22 cellular contexts compared by ENCODE assay signal in the genomic region with DNA sequence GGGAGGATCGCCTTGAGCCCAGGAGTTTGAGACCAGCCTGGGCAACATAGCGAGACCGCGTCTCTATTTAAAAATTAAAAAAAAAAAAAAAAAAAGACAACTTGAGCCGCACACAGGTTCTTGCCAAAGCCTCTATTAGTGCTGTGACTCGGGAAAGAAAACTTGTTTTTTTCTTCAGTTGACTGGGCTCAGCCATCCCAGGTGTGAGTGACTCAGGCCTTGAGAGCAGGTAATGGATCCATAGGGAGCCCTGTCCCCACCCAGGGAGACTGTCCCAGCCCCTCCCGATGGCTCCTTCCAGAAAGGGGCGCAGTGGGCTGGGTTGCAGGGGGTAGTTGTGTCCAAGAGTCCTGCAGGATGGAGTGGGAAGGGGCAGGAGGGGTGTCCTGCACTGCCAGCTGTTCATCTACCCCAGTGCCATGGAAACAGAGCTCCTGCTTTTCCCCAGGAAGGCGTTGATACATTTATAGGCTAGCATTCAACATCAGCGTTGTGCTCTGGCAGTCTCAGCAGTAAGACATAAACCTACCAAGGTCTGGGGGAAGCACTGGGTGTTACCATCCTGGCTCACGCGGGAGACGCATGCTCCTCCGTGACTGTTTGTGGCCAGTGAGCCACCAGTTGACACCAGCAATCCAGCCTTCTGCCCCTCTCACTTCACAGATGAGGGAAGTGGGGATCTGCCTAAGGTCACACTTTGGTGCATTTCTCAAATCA.
A peak's percentile ranks its signal among the peaks of the same experiment; 100 is the strongest.
DNase-seq lines count a peak whose midpoint lies in the region; ATAC-seq and TF ChIP-seq lines count a peak whose summit lies in the region.
"Had no signal": no experiment of that assay in that cellular context is flagged by ENCODE, and none has a peak within 500 bp of the region (broad histone marks: within the 10 kb centered on the region; RNA-seq: fewer than 3 reads in every experiment).

No MANE protein-coding gene starts in this region.

- ATAC-seq in HCT116 (no peak), PC-3 (no peak), GM19023 (IDR thresholded peaks at IDR 0.05; ENCODE audit: unreplicated experiment) (no peak)
- ATAC-seq: activated CD8-positive, alpha-beta memory T cell treated with anti-CD3 and anti-CD28 coated beads, Interleukin-2, amount 10 ng/mL, durations not matched to agents 7 days and 5 days; effector memory CD8-positive, alpha-beta T cell; pancreas; stimulated activated naive CD8-positive, alpha-beta T cell treated with anti-CD3 and anti-CD28 coated beads, Interleukin-15, Interleukin-2, amounts not matched to agents 100 U/mL and 50 U/mL, for 24 hours had no signal

- H3K4me1 ChIP-seq in HCT116 (ENCODE audit: control insufficient read depth in 1 of 2, insufficient read depth in 2 of 2, low read length in 2 of 2) = peaks cover 64 to 87% of the 10 kb centered on the region in 2 experiments
- peaks cover 37% of the 10 kb centered on the region for H3K4me1 ChIP-seq in PC-3 (ENCODE audit: insufficient read depth, low read length)
- peaks cover 34% of the 10 kb centered on the region for H3K4me1 ChIP-seq in hepatocyte (ENCODE audit: insufficient read depth)
- H3K4me1 ChIP-seq in sigmoid colon = peaks cover 0 to 98% (median 83%) of the 10 kb centered on the region in 4 donors

- H3K27ac ChIP-seq in HCT116 (ENCODE audit: low read depth, low read length) = no peak overlapping the region
- peak overlapping the region; percentile 98 for H3K27ac ChIP-seq in PC-3 (ENCODE audit: low read length)
- peak overlapping the region; percentile 75 for H3K27ac ChIP-seq in hepatocyte
- peak overlapping the region; percentile 23 to 93 (median 84) for H3K27ac ChIP-seq in sigmoid colon
- H3K27ac ChIP-seq: pancreas had no signal

- CTCF ChIA-PET in HCT116 (lab: Charles Lee) = no interaction called here
- CTCF ChIA-PET in PC-3 (lab: Charles Lee) = no interaction called here

- TF ChIP-seq RAD21 in HCT116 (IDR thresholded peaks at IDR 0.05; ENCODE audit: low read depth) = no peak

- H3K36me3 ChIP-seq in HCT116 (ENCODE audit: control insufficient read depth in 1 of 2, insufficient read depth in 2 of 2, low read length in 2 of 2) (no peaks in the 10 kb centered on the region), PC-3 (ENCODE audit: low read depth, low read length) (no peaks in the 10 kb centered on the region), hepatocyte (replicated peaks; ENCODE audit: insufficient read depth, low read depth) (no peaks in the 10 kb centered on the region), sigmoid colon (no peaks in the 10 kb centered on the region)
- H3K36me3 ChIP-seq: pancreas had no signal

- H3K9me3 ChIP-seq in HCT116 (ENCODE audit: control insufficient read depth in 1 of 2, insufficient read depth in 1 of 2, low read depth in 1 of 2, low read length in 2 of 2) (no peaks in the 10 kb centered on the region), PC-3 (ENCODE audit: low read length) (no peaks in the 10 kb centered on the region), hepatocyte (ENCODE audit: low read depth) (no peaks in the 10 kb centered on the region), sigmoid colon (no peaks in the 10 kb centered on the region)
- H3K9me3 ChIP-seq: pancreas had no signal

- TF ChIP-seq CTCF in HCT116 (IDR thresholded peaks at IDR 0.05 in 2 of 3, conservative IDR thresholded peaks at IDR 0.05 in 1 of 3; ENCODE audit: borderline replicate concordance in 1 of 3, insufficient read depth in 1 of 3, low read depth in 2 of 3, low read length in 2 of 3) = no peak
- TF ChIP-seq CTCF in PC-3 (conservative IDR thresholded peaks at IDR 0.05; ENCODE audit: low read depth, low read length) = no peak
- TF ChIP-seq CTCF in hepatocyte (IDR thresholded peaks at IDR 0.05; ENCODE audit: poor library complexity) = no peak
- no peak for TF ChIP-seq CTCF in sigmoid colon (IDR thresholded peaks at IDR 0.05)

- POLR2A ChIA-PET in HCT116 (lab: Charles Lee) = interaction anchor here (0.5 kb wide), 1 partner anchor 549 kb away, joined by 3 read pairs; no protein-coding TSS in a partner anchor
- POLR2A ChIA-PET in PC-3 (lab: Charles Lee; ENCODE audit: unreplicated experiment) = no interaction called here

- peaks cover 5% of the 10 kb centered on the region for H3F3A ChIP-seq in PC-3 (ENCODE audit: low read length, unreplicated experiment)

- DNase-seq in HCT116 (ENCODE audit: low read depth, low spot score) = no peak
- peak; percentile 9 for DNase-seq in PC-3
- DNase-seq in hepatocyte (ENCODE audit: low spot score) = no peak
- DNase-seq in sigmoid colon = peak; percentile 78
- no peak for DNase-seq in DMS53 (lab: John Stamatoyannopoulos, UW)
- no peak for DNase-seq in mucosa of gallbladder (ENCODE audit: low spot score)
- DNase-seq in islet precursor cell = no peak
- DNase-seq: activated CD4-positive, alpha-beta T cell treated with anti-CD3 and anti-CD28 coated beads, Interleukin-2, amount 10 ng/mL, durations not matched to agents 24 days and 14 days; activated CD8-positive, alpha-beta memory T cell treated with anti-CD3 and anti-CD28 coated beads, Interleukin-2, amount 10 ng/mL, durations not matched to agents 7 days and 5 days; CD8-positive, alpha-beta memory T cell; DMS79 treated with DMSO at 0.1 percent for 48 hours; effector memory CD8-positive, alpha-beta T cell; head of caudate nucleus; mammary epithelial cell; naive B cell; NCI-H1436; NCI-H524 treated with DMSO at 0.1 percent for 48 hours; OCI-M1; pancreas; stimulated activated CD4-positive, alpha-beta T cell treated with anti-CD3 and anti-CD28 coated beads, Interleukin-2, amount 100 ng/mL, for 48 hours; stimulated activated naive CD8-positive, alpha-beta T cell treated with anti-CD3 and anti-CD28 coated beads, Interleukin-15, Interleukin-2, amounts not matched to agents 100 U/mL and 50 U/mL, for 24 hours had no signal

- BruUV-seq in HCT116 (replicated peaks; lab: Mats Ljungman, UMichigan) (no TSS peak), PC-3 (replicated peaks; lab: Mats Ljungman, UMichigan) (no TSS peak)

- TF ChIP-seq EP300 in sigmoid colon (IDR thresholded peaks at IDR 0.05) = peak in 1 of 4 donors; percentile 32

- no peak overlapping the region for H3K4me3 ChIP-seq in HCT116 (replicated peaks in 1 of 2; ENCODE audit: low read depth in 1 of 2, low read length in 2 of 2)
- no peak overlapping the region for H3K4me3 ChIP-seq in PC-3 (ENCODE audit: low read length)
- H3K4me3 ChIP-seq in hepatocyte = no peak overlapping the region
- no peak overlapping the region for H3K4me3 ChIP-seq in sigmoid colon
- H3K4me3 ChIP-seq: pancreas had no signal

- TF ChIP-seq POLR2A in HCT116 (IDR thresholded peaks at IDR 0.05; ENCODE audit: borderline replicate concordance, extremely low read depth, insufficient read depth, insufficient read length) (no peak), sigmoid colon (IDR thresholded peaks at IDR 0.05) (no peak)

- H3K9me2 ChIP-seq in HCT116 (ENCODE audit: insufficient read depth) (no peaks in the 10 kb centered on the region), PC-3 (replicated peaks; ENCODE audit: low read length) (no peaks in the 10 kb centered on the region), hepatocyte (replicated peaks; ENCODE audit: insufficient read depth) (no peaks in the 10 kb centered on the region)

- H3K79me2 ChIP-seq in HCT116 (ENCODE audit: insufficient read depth, low read length) = peaks cover 62% of the 10 kb centered on the region
- H3K79me2 ChIP-seq in PC-3 (ENCODE audit: low read length) = peaks cover 67% of the 10 kb centered on the region
- H3K79me2 ChIP-seq in hepatocyte = peaks cover 81% of the 10 kb centered on the region

- RAD21 ChIA-PET in HCT116 (lab: Charles Lee; ENCODE audit: low non-redundant PET in 1 of 2, low total read pairs in 2 of 2, uncharacterized antibody in 2 of 2, unreplicated experiment in 2 of 2) = no interaction called here

- no peak overlapping the region for H2AFZ ChIP-seq in HCT116 (ENCODE audit: low read depth, low read length, poor library complexity, severe bottlenecking)
- H2AFZ ChIP-seq in PC-3 (ENCODE audit: low read length) = no peak overlapping the region
- no peak overlapping the region for H2AFZ ChIP-seq in hepatocyte

- 0 out of 2 replicates have a peak overlapping the region, but pooled peaks have one; percentile 7 for H3K4me2 ChIP-seq in HCT116 (ENCODE audit: low read length)
- H3K4me2 ChIP-seq in PC-3 (ENCODE audit: low read length) = no peak overlapping the region
- H3K4me2 ChIP-seq in hepatocyte = no peak overlapping the region

- H3K27me3 ChIP-seq in HCT116 (ENCODE audit: insufficient read depth, low read length) = no peaks in the 10 kb centered on the region
- no peaks in the 10 kb centered on the region for H3K27me3 ChIP-seq in PC-3 (ENCODE audit: low read length)
- no peaks in the 10 kb centered on the region for H3K27me3 ChIP-seq in hepatocyte
- no peaks in the 10 kb centered on the region for H3K27me3 ChIP-seq in sigmoid colon
- H3K27me3 ChIP-seq: pancreas had no signal

- 74% methylated on average over 14 of the region's 14 CpGs for WGBS in hepatocyte (ENCODE audit: low lambda C conversion rate, missing lambda C conversion rate)
- 92 to 93% methylated on average over 14 of the region's 14 CpGs for WGBS in sigmoid colon, 2 donors

- intact Hi-C loops in HCT116 (cut with micrococcal nuclease) (no loop called here), PC-3 (cut with micrococcal nuclease) (loop anchor here (2.0 to 5.0 kb wide), 3 partner anchors 61 to 178 kb away; no protein-coding TSS in a partner anchor), sigmoid colon (cut with DNase I) (loop anchor here (2.0 to 5.0 kb wide), 2 partner anchors 31 to 127 kb away; a partner anchor contains a TSS)

- H4K20me1 ChIP-seq in HCT116 (ENCODE audit: insufficient read depth) (no peaks in the 10 kb centered on the region), PC-3 (ENCODE audit: low read length) (no peaks in the 10 kb centered on the region), hepatocyte (ENCODE audit: insufficient read depth, poor library complexity, severe bottlenecking) (no peaks in the 10 kb centered on the region)

- H3K9ac ChIP-seq in HCT116 (ENCODE audit: low read length) = no peak overlapping the region
- H3K9ac ChIP-seq in PC-3 (ENCODE audit: low read length) = peak overlapping the region; percentile 90

TF ChIP-seq in HCT116, 20 proteins besides CTCF, POLR2A, EP300 and RAD21 (continues in another document):
- TF ChIP-seq FOSL1 (IDR thresholded peaks at IDR 0.05; ENCODE audit: low read depth) (no peak), JUND (IDR thresholded peaks at IDR 0.05) (no peak), ZFX (IDR thresholded peaks at IDR 0.05) (no peak), SRF (IDR thresholded peaks at IDR 0.05; ENCODE audit: low read depth) (no peak), YY1 (IDR thresholded peaks at IDR 0.05; ENCODE audit: extremely low read depth, insufficient replicate concordance, low read depth, low read length) (no peak), CBX3 (IDR thresholded peaks at IDR 0.05; ENCODE audit: low read depth) (no peak), EZH2phosphoT487 (IDR thresholded peaks at IDR 0.05; ENCODE audit: borderline replicate concordance) (no peak), TCF7L2 (IDR thresholded peaks at IDR 0.05; ENCODE audit: borderline replicate concordance, extremely low read depth, insufficient read depth, insufficient read length) (no peak)
- TF ChIP-seq, protein P1, sequence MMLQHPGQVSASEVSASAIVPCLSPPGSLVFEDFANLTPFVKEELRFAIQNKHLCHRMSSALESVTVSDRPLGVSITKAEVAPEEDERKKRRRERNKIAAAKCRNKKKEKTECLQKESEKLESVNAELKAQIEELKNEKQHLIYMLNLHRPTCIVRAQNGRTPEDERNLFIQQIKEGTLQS (IDR thresholded peaks at IDR 0.05) = no peak

Comparison
In these comparisons a context has a peak if more than half of its experiments do, and no peak if none do; other contexts are left out.
1. DNase-seq: peak in PC-3 (single experiment) and sigmoid colon (single experiment); none in HCT116 (single experiment), hepatocyte (single experiment), DMS53 (single experiment), mucosa of gallbladder (single experiment) and islet precursor cell (single experiment).